In the genomic region with DNA sequence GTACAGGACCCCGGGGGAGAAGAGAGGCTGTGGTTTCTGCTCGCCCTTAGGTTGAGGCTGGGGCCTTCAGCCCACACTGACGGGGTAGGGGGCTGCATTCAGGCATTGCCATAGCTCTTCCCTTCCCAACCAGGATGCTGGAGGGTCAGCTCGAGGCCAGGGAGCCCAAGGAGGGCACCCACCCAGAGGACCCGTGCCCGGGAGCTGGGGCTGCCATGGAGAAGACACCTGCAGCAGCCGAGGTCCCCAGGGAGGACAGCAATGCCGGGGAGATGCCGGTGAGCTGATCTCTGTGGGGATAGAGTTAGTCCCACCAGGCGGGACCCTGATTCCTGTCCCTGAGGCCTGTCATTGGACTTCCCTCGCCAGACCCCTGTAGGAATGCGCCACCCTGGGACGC, we compare ENCODE assay signal across 14 cellular contexts. TPM values are rescaled to one million over a fixed set of nuclear protein-coding genes. Genes with fewer than 3 reads are reported as not detected.
"Had no signal": no experiment of that assay in that cellular context is flagged by ENCODE, and none has a peak within 500 bp of the region (broad histone marks: within the 10 kb centered on the region; RNA-seq: fewer than 3 reads in every experiment).

No MANE protein-coding gene starts in this region.

RNA-seq across cellular contexts. Expression of gene GPR31, which starts 14.2 kb away (rescaled TPM):
- total RNA-seq: subcutaneous adipose tissue, suprapubic skin, temporal lobe, thoracic aorta, thyroid gland, tibial nerve, transverse colon, upper lobe of left lung, upper lobe of right lung, ureter, urinary bladder, uterus, vagina had no signal
- polyA plus RNA-seq: stomach, urinary bladder had no signal

RNA-seq across cellular contexts. Expression of gene CCR6, which starts 49.1 kb away (rescaled TPM):
- total RNA-seq: temporal lobe, thoracic aorta, tibial nerve, ureter, urinary bladder, uterus had no signal
